9 cellular contexts compared by ENCODE assay signal in the genomic region with DNA sequence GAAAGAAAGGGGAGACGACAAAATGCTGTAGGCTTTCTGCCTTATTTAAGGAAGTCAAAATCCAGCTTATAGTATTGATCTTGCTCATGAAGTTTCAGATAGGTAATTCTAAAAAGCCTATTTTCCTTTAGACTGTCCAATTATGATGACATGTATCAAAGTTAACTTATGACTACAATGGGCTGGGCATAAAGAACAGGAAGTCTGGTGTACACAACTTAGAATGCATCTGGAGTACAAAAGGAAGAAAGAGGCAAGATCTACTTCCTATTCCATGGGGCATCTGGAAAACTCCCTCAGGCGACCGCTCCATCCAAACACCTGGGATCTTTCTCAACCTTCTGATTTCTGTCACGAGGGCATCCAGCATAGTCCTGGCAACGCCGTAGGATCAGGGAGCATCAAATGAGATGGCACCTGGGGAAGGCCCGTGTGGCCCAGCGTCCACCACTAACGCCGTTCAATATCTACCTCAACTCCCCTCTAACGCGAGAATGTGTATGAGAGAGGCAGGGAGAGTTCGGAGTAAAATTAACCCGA. TPM values are rescaled to one million over a fixed set of nuclear protein-coding genes. Genes with fewer than 3 reads are reported as not detected.
A peak's percentile ranks its signal among the peaks of the same experiment; 100 is the strongest.
DNase-seq lines count a peak whose midpoint lies in the region; ATAC-seq and TF ChIP-seq lines count a peak whose summit lies in the region.
"Had no signal": no experiment of that assay in that cellular context is flagged by ENCODE, and none has a peak within 500 bp of the region (broad histone marks: within the 10 kb centered on the region; RNA-seq: fewer than 3 reads in every experiment).

No MANE protein-coding gene starts in this region.

- in situ Hi-C loops in IMR-90 (cut with MboI; ENCODE audit: low sequenced_read_pairs) (no loop called here), G401 (cut with HindIII; ENCODE audit: low sequenced_read_pairs) (no loop called here)

- H4K5ac ChIP-seq in IMR-90 (ENCODE audit: low read depth, low read length), result peak overlapping the region; percentile 93

- no peaks in the 10 kb centered on the region for H3K9me1 ChIP-seq in IMR-90 (ENCODE audit: insufficient read depth, low read length)

- TF ChIP-seq RAD21 in IMR-90 (IDR thresholded peaks at IDR 0.05; ENCODE audit: low read length), result no peak

- peak overlapping the region; percentile 79 for H3K14ac ChIP-seq in IMR-90 (replicated peaks; ENCODE audit: low read depth, low read length)

- H3K79me1 ChIP-seq in IMR-90 (ENCODE audit: low read depth in 1 of 2, low read length in 2 of 2), result peaks cover 9 to 17% of the 10 kb centered on the region in 2 experiments; a peak in 3 of 4 replicates

- H3K4me3 ChIP-seq in CD4-positive, alpha-beta memory T cell (ENCODE audit: low read length in 2 of 2), result peak overlapping the region; percentile 47 to 79
- H3K4me3 ChIP-seq in IMR-90 (ENCODE audit: insufficient read depth, low read depth, low read length), result peak overlapping the region; percentile 78
- peak overlapping the region; percentile 40 for H3K4me3 ChIP-seq in iPS-15b (ENCODE audit: low read depth, low read length)
- peak overlapping the region; percentile 74 to 90 (median 81) for H3K4me3 ChIP-seq in subcutaneous abdominal adipose tissue (ENCODE audit: low read depth in 1 of 5, low read length in 5 of 5)

- H3K4me1 ChIP-seq in CD4-positive, alpha-beta memory T cell (ENCODE audit: insufficient read depth, low read length), result peaks cover 41% of the 10 kb centered on the region
- H3K4me1 ChIP-seq in IMR-90 (ENCODE audit: control insufficient read depth, insufficient read depth, low read length) (peaks cover 3% of the 10 kb centered on the region), iPS-15b (ENCODE audit: control insufficient read depth, insufficient read depth, low read length) (peaks cover 31% of the 10 kb centered on the region), subcutaneous abdominal adipose tissue (ENCODE audit: control insufficient read depth in 5 of 5, insufficient read depth in 5 of 5, low read length in 5 of 5) (peaks cover 0 to 19% (median 17%) of the 10 kb centered on the region in 5 donors)

- peak overlapping the region; percentile 29; the same call in 1 of the 3 replicates for H2BK15ac ChIP-seq in IMR-90 (ENCODE audit: low read depth, low read length)

- no peaks in the 10 kb centered on the region for H3K9me3 ChIP-seq in CD4-positive, alpha-beta memory T cell (ENCODE audit: control insufficient read depth in 1 of 2, low read length in 2 of 2)
- H3K9me3 ChIP-seq in IMR-90 (ENCODE audit: control insufficient read depth, insufficient read depth, low read length), result no peaks in the 10 kb centered on the region
- H3K9me3 ChIP-seq in iPS-15b (ENCODE audit: control insufficient read depth, insufficient read depth, low read length), result no peaks in the 10 kb centered on the region
- no peaks in the 10 kb centered on the region for H3K9me3 ChIP-seq in subcutaneous abdominal adipose tissue (ENCODE audit: control insufficient read depth in 5 of 5, low read length in 5 of 5)

- peaks cover 5 to 12% of the 10 kb centered on the region in 2 donors for H3K36me3 Mint-ChIP-seq in CD4-positive, alpha-beta memory T cell
- peaks cover 56 to 59% of the 10 kb centered on the region in 2 donors for H3K36me3 Mint-ChIP-seq in activated naive CD4-positive, alpha-beta T cell treated with anti-CD3 and anti-CD28 coated beads, Interleukin-2, amount 50 U/mL, for 72 hours
- no peaks in the 10 kb centered on the region for H3K36me3 Mint-ChIP-seq in osteocyte (ENCODE audit: unreplicated experiment)

- H2AK9ac ChIP-seq in IMR-90 (replicated peaks; ENCODE audit: low read depth, low read length, poor library complexity), result peak overlapping the region; percentile 75

- H4K8ac ChIP-seq in IMR-90 (ENCODE audit: low read depth in 2 of 2, low read length in 2 of 2), result peak overlapping the region; percentile 79 to 90; a peak in 3 of 4 replicates

- peak overlapping the region; percentile 79 to 97 (median 94) for H3K27ac Mint-ChIP-seq in CD4-positive, alpha-beta memory T cell
- peak overlapping the region; percentile 95 to 96 for H3K27ac Mint-ChIP-seq in activated naive CD4-positive, alpha-beta T cell treated with anti-CD3 and anti-CD28 coated beads, Interleukin-2, amount 50 U/mL, for 72 hours
- H3K27ac Mint-ChIP-seq in osteocyte (ENCODE audit: unreplicated experiment), result no peak overlapping the region

- no peaks in the 10 kb centered on the region for H3K27me3 ChIP-seq in CD4-positive, alpha-beta memory T cell (ENCODE audit: insufficient read depth, low read length)
- no peaks in the 10 kb centered on the region for H3K27me3 ChIP-seq in IMR-90 (ENCODE audit: control insufficient read depth, insufficient read depth, low read length)
- H3K27me3 ChIP-seq in iPS-15b (ENCODE audit: control insufficient read depth, insufficient read depth, low read length), result peaks cover 16% of the 10 kb centered on the region
- no peaks in the 10 kb centered on the region for H3K27me3 ChIP-seq in subcutaneous abdominal adipose tissue (ENCODE audit: control insufficient read depth in 5 of 5, insufficient read depth in 4 of 5, low read length in 5 of 5)

- H3K4ac ChIP-seq in IMR-90 (ENCODE audit: low read depth, low read length), result peak overlapping the region; percentile 78

- peak overlapping the region; percentile 98 for H3K23ac ChIP-seq in IMR-90 (ENCODE audit: low read depth, low read length)

- H3K56ac ChIP-seq in IMR-90 (ENCODE audit: extremely low read depth, insufficient read depth, low read length), result no peak overlapping the region

- peaks cover 34 to 62% (median 50%) of the 10 kb centered on the region in 4 donors for H3K4me1 Mint-ChIP-seq in CD4-positive, alpha-beta memory T cell
- peaks cover 7% of the 10 kb centered on the region for H3K4me1 Mint-ChIP-seq in osteocyte (ENCODE audit: unreplicated experiment)

- no peaks in the 10 kb centered on the region for H4K20me1 ChIP-seq in IMR-90 (ENCODE audit: insufficient read depth, low read length)

- H3K18ac ChIP-seq in IMR-90 (ENCODE audit: low read depth, low read length), result no peak overlapping the region

- H3K27ac ChIP-seq in CD4-positive, alpha-beta memory T cell (ENCODE audit: low read depth, low read length), result peak overlapping the region; percentile 68
- no peak overlapping the region; the same call in 1 of the 2 replicates for H3K27ac ChIP-seq in IMR-90 (ENCODE audit: insufficient read depth, low read length)
- H3K27ac ChIP-seq in subcutaneous abdominal adipose tissue (ENCODE audit: low read depth, low read length), result no peak overlapping the region

- H3K4me2 ChIP-seq in IMR-90 (ENCODE audit: low read depth, low read length), result peak overlapping the region; percentile 72

- H3K9ac ChIP-seq in IMR-90 (ENCODE audit: low read depth, low read length), result peak overlapping the region; percentile 79
- no peak overlapping the region for H3K9ac ChIP-seq in iPS-15b (ENCODE audit: low read depth, low read length)
- H3K9ac ChIP-seq in subcutaneous abdominal adipose tissue (ENCODE audit: low read length in 5 of 5), result peak overlapping the region; percentile 3 to 71 (median 24)

- peak overlapping the region; percentile 61 for H2BK5ac ChIP-seq in IMR-90 (ENCODE audit: low read depth, low read length, poor library complexity, severe bottlenecking)

- H4K91ac ChIP-seq in IMR-90 (ENCODE audit: insufficient read depth, low read depth, low read length), result peak overlapping the region; percentile 40

- POLR2A ChIA-PET in CD4-positive, alpha-beta memory T cell (lab: Charles Lee; ENCODE audit: partially characterized antibody), result interaction anchor here (1.1 to 1.2 kb wide), 2 partner anchors 75 to 129 kb away, joined by 3 read pairs; no protein-coding TSS in a partner anchor
- POLR2A ChIA-PET in IMR-90 (lab: Charles Lee; ENCODE audit: unreplicated experiment), result no interaction called here

- peak overlapping the region; percentile 8; the same call in 1 of the 2 replicates for H2AK5ac ChIP-seq in IMR-90 (ENCODE audit: low read depth, low read length)

- TSS peak; percentile 62 for BruUV-seq in IMR-90 (replicated peaks; lab: Mats Ljungman, UMichigan)

- no peaks in the 10 kb centered on the region for H3K27me3 Mint-ChIP-seq in CD4-positive, alpha-beta memory T cell
- H3K27me3 Mint-ChIP-seq in osteocyte (ENCODE audit: unreplicated experiment), result peaks cover 6% of the 10 kb centered on the region

- H3K36me3 ChIP-seq in CD4-positive, alpha-beta memory T cell (ENCODE audit: insufficient read depth, low read length), result no peaks in the 10 kb centered on the region
- no peaks in the 10 kb centered on the region for H3K36me3 ChIP-seq in IMR-90 (ENCODE audit: control insufficient read depth, insufficient read depth, low read length)
- no peaks in the 10 kb centered on the region for H3K36me3 ChIP-seq in iPS-15b (ENCODE audit: control insufficient read depth, insufficient read depth, low read length)
- H3K36me3 ChIP-seq in subcutaneous abdominal adipose tissue (ENCODE audit: control insufficient read depth in 5 of 5, insufficient read depth in 5 of 5, low read length in 5 of 5), result no peaks in the 10 kb centered on the region

- intact Hi-C loops in CD4-positive, alpha-beta memory T cell (cut with micrococcal nuclease), result loop anchor here (1.0 to 5.0 kb wide), 5 partner anchors 76 to 505 kb away; partner anchors contain the start of genes BUB3, C10orf88, IKZF5 and PLEKHA1
- intact Hi-C loops in IMR-90 (cut with micrococcal nuclease), result loop anchor here (2.0 to 5.0 kb wide), 2 partner anchors 16 to 73 kb away; partner anchors contain the start of gene C10orf88

- peak in 1 of 5 donors; percentile 38 for DNase-seq in CD4-positive, alpha-beta memory T cell
- DNase-seq in IMR-90, result no peak
- DNase-seq in activated naive CD4-positive, alpha-beta T cell treated with anti-CD3 and anti-CD28 coated beads, Interleukin-2, amount 50 U/mL, for 72 hours (ENCODE audit: low spot score in 2 of 2), result no peak
- DNase-seq in osteocyte (ENCODE audit: extremely low spot score, unreplicated experiment), result no peak
- no peak for DNase-seq in G401 (ENCODE audit: low spot score)

- CTCF ChIA-PET in CD4-positive, alpha-beta memory T cell (lab: Charles Lee; ENCODE audit: partially characterized antibody), result interaction anchor here (0.9 kb wide), 1 partner anchor 278 kb away, joined by 3 read pairs; no protein-coding TSS in a partner anchor
- CTCF ChIA-PET in IMR-90 (lab: Yijun Ruan, JAX), result interaction anchor here (0.7 kb wide), 1 partner anchor 303 kb away, joined by 6 read pairs; no protein-coding TSS in a partner anchor

- TF ChIP-seq CTCF in IMR-90 (conservative IDR thresholded peaks at IDR 0.05; ENCODE audit: low read depth, low read length) (no peak), osteocyte (IDR thresholded peaks at IDR 0.05) (no peak)

- H2BK20ac ChIP-seq in IMR-90 (ENCODE audit: low read depth, low read length), result no peak overlapping the region

- peak; percentile 15 for ATAC-seq in GM19452 (IDR thresholded peaks at IDR 0.05; ENCODE audit: unreplicated experiment)
- ATAC-seq in IMR-90 (ENCODE audit: low read depth), result no peak; the same call in 1 of the 2 replicates
- peak; percentile 39 to 48 for ATAC-seq in activated naive CD4-positive, alpha-beta T cell treated with anti-CD3 and anti-CD28 coated beads, Interleukin-2, amount 50 U/mL, for 72 hours

- H2BK120ac ChIP-seq in IMR-90 (ENCODE audit: low read depth, low read length), result peak overlapping the region; percentile 67

- H3K9me3 Mint-ChIP-seq in CD4-positive, alpha-beta memory T cell, result peaks cover 0 to 3% (median 0%) of the 10 kb centered on the region in 8 donors
- H3K9me3 Mint-ChIP-seq in activated naive CD4-positive, alpha-beta T cell treated with anti-CD3 and anti-CD28 coated beads, Interleukin-2, amount 50 U/mL, for 72 hours, result peaks cover 0 to 13% of the 10 kb centered on the region in 2 donors
- no peaks in the 10 kb centered on the region for H3K9me3 Mint-ChIP-seq in osteocyte (ENCODE audit: unreplicated experiment)

- WGBS in IMR-90 (ENCODE audit: extremely low coverage in 2 of 2, insufficient read length in 1 of 2), 2 experiments, result 90% methylated on average over 2 of the region's 14 CpGs; no CpG with 5 or more reads in 1 of the 2 experiments

- dilution Hi-C loops in IMR-90 (cut with HindIII; ENCODE audit: low sequenced_read_pairs, unreplicated experiment), result no loop called here

- peak overlapping the region; percentile 94 for H2AFZ ChIP-seq in IMR-90 (replicated peaks; ENCODE audit: low read length, poor library complexity)

- TF ChIP-seq POLR2A in IMR-90 (IDR thresholded peaks at IDR 0.05; ENCODE audit: low read depth, low read length), result no peak

- H3K4me3 Mint-ChIP-seq in CD4-positive, alpha-beta memory T cell, result peak overlapping the region; percentile 91 to 95 (median 92)
- H3K4me3 Mint-ChIP-seq in osteocyte (ENCODE audit: unreplicated experiment), result no peak overlapping the region

RNA-seq across cellular contexts. Expression of gene FAM24B, which starts 0.5 kb away (rescaled TPM):
- total RNA-seq in CD4-positive, alpha-beta memory T cell, result 10 to 100 TPM; 10.8 to 12.8 TPM
- polyA plus RNA-seq in CD4-positive, alpha-beta memory T cell, result 10 to 100 TPM in 1 of 2 donors, 1 to 10 TPM in 1; 7.2 to 14.5 TPM
- total RNA-seq in IMR-90 (2012; rRNA removed) (1.6 and 2.2 TPM in 2 replicates), osteocyte (0.70 TPM in 1 of 2 replicates, not detected in the other)
- 3.4 and 4.3 TPM in 2 replicates for polyA plus RNA-seq in IMR-90 (2012; rRNA removed)
- polyA plus RNA-seq in IMR-90 (2012; cell fraction: cytosol; rRNA removed), result 2.4 and 4.4 TPM in 2 replicates
- polyA plus RNA-seq in IMR-90 (2012; cell fraction: nucleus; rRNA removed; ENCODE audit: low replicate concordance), result 1.3 and 9.8 TPM in 2 replicates
- total RNA-seq in activated naive CD4-positive, alpha-beta T cell treated with anti-CD3 and anti-CD28 coated beads, Interleukin-2, amount 50 U/mL, for 72 hours, result 10 to 100 TPM; 10.4 to 12.0 TPM
- 2.6 and 4.3 TPM in 2 replicates for total RNA-seq in G401 (2014; rRNA removed; shearing (Covaris generic))

RNA-seq across cellular contexts. Expression of gene FAM24A, which starts 31.5 kb away (rescaled TPM):
- not detected for total RNA-seq in CD4-positive, alpha-beta memory T cell
- polyA plus RNA-seq in CD4-positive, alpha-beta memory T cell, result not detected
- not detected in 2 replicates for total RNA-seq in IMR-90 (2012; rRNA removed)
- not detected in 2 replicates for polyA plus RNA-seq in IMR-90 (2012; rRNA removed)
- polyA plus RNA-seq in IMR-90 (2012; cell fraction: cytosol; rRNA removed), result not detected in 2 replicates
- polyA plus RNA-seq in IMR-90 (2012; cell fraction: nucleus; rRNA removed; ENCODE audit: low replicate concordance), result not detected in 2 replicates
- not detected for total RNA-seq in activated naive CD4-positive, alpha-beta T cell treated with anti-CD3 and anti-CD28 coated beads, Interleukin-2, amount 50 U/mL, for 72 hours
- total RNA-seq in osteocyte, result not detected in 2 replicates
- total RNA-seq in G401 (2014; rRNA removed; shearing (Covaris generic)), result not detected in 2 replicates
- total RNA-seq: NCI-H460 had no signal

RNA-seq across cellular contexts. Expression of gene CUZD1, which starts 33.2 kb away (rescaled TPM):
- total RNA-seq in CD4-positive, alpha-beta memory T cell, result 1 to 10 TPM; 3.8 to 4.1 TPM
- polyA plus RNA-seq in CD4-positive, alpha-beta memory T cell, result under 1 TPM; 0.86 to 0.89 TPM
- 0.36 and 0.56 TPM in 2 replicates for total RNA-seq in IMR-90 (2012; rRNA removed)
- 0.56 and 0.67 TPM in 2 replicates for polyA plus RNA-seq in IMR-90 (2012; rRNA removed)
- polyA plus RNA-seq in IMR-90 (2012; cell fraction: cytosol; rRNA removed), result 0.07 and 0.10 TPM in 2 replicates
- 0.62 and 3.9 TPM in 2 replicates for polyA plus RNA-seq in IMR-90 (2012; cell fraction: nucleus; rRNA removed; ENCODE audit: low replicate concordance)
- total RNA-seq in activated naive CD4-positive, alpha-beta T cell treated with anti-CD3 and anti-CD28 coated beads, Interleukin-2, amount 50 U/mL, for 72 hours, result 1 to 10 TPM in 1 of 2 donors, under 1 TPM in 1; 0.73 to 2.1 TPM
- total RNA-seq in osteocyte, result 0.30 and 0.81 TPM in 2 replicates
- 1.7 and 1.8 TPM in 2 replicates for total RNA-seq in G401 (2014; rRNA removed; shearing (Covaris generic))
